Comparison of ENCODE assay signal across 17 cellular contexts in genomic region chr10:106947643-106948042, GRCh38.
"Had no signal": no experiment of that assay in that cellular context is flagged by ENCODE, and none has a peak within 500 bp of the region (broad histone marks: within the 10 kb centered on the region; RNA-seq: fewer than 3 reads in every experiment).

No MANE protein-coding gene starts in this region.

- H3K27me3 ChIP-seq: ascending aorta, heart left ventricle, transverse colon had no signal

- H3K9me3 ChIP-seq: ascending aorta, heart left ventricle, transverse colon had no signal

- H3K36me3 ChIP-seq: ascending aorta, heart left ventricle, transverse colon had no signal

- FAIRE-seq: bronchial epithelial cell, frontal cortex had no signal

- H3K4me1 ChIP-seq: ascending aorta, heart left ventricle, transverse colon had no signal

- H3K4me3 ChIP-seq: ascending aorta, heart left ventricle, transverse colon had no signal

- ATAC-seq: effector memory CD8-positive, alpha-beta T cell; heart left ventricle; natural killer cell had no signal

- H3K27ac ChIP-seq: ascending aorta, heart left ventricle, transverse colon, VCaP had no signal

- DNase-seq: activated CD4-positive, alpha-beta T cell treated with anti-CD3 and anti-CD28 coated beads for 1 hour; activated CD4-positive, alpha-beta T cell treated with anti-CD3 and anti-CD28 coated beads, Interleukin-2, amount 50 U/mL, for 4 hours; activated naive CD4-positive, alpha-beta T cell treated with anti-CD3 and anti-CD28 coated beads, Interleukin-2, amount 10 ng/mL, durations not matched to agents 7 days and 5 days; effector memory CD8-positive, alpha-beta T cell; heart left ventricle; immature natural killer cell; mesendoderm; natural killer cell; stimulated activated CD4-positive, alpha-beta T cell treated with anti-CD3 and anti-CD28 coated beads, Interleukin-15, amount 100 ng/mL, for 24 hours; stimulated activated CD4-positive, alpha-beta T cell treated with anti-CD3 and anti-CD28 coated beads, Interleukin-4, amount 100 ng/mL, for 24 hours; stimulated activated naive CD4-positive, alpha-beta T cell; substantia nigra; transverse colon had no signal
